ENCODE assay signal across 14 cellular contexts in the genomic region with DNA sequence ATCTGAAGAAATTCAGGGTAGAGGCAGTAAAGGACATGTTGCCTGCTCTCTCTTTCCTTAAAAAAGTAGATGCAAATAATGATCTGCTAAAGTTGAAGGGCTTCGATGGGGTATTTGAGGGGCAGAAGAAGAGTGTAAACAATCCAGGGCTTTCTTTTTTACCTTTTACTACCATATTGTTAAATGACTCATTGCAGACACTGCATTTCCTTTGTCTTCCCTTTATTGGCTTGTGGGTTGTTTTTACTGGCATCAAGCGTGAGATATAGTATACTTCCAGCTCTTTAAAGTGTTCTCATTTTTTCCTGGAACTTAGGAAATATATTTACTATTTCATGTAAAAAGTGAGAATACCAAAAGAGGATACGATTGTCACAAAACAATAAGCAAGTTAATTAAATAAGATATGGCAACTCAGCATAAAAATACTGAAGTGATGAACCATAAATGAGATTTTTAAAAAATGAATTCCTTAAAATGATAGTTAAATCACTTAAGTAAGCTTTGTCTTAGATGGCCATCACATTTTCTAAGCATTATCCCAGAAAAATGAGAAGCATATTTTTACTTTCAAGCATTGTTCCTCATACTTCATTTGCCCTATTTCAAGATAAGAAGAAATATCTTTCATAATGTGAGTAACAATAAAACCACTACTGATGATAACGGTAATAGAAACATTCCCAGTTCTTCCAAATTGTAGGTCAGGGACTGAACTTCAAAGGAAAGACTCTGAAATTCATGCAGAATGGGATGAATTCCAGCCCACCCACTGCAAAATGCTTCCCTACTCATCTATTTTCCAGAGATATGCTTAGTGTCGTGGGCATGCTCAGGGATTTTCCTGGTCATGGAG.
DNase-seq lines count a peak whose midpoint lies in the region; ATAC-seq, FAIRE-seq and TF ChIP-seq lines count a peak whose summit lies in the region.
"Had no signal": no experiment of that assay in that cellular context is flagged by ENCODE, and none has a peak within 500 bp of the region (broad histone marks: within the 10 kb centered on the region; RNA-seq: fewer than 3 reads in every experiment).

No MANE protein-coding gene starts in this region.

- no peak for TF ChIP-seq POLR2A in H1 (IDR thresholded peaks at IDR 0.05; ENCODE audit: control extremely low read depth in 1 of 2, low read depth in 2 of 2, low read length in 2 of 2)

- H2BK12ac ChIP-seq in H1 (ENCODE audit: low read depth, low read length), result no peak overlapping the region

- no peak overlapping the region for H3K4ac ChIP-seq in H1 (replicated peaks; ENCODE audit: insufficient read length, low read depth, low read length)

- no peak overlapping the region for H3K56ac ChIP-seq in H1 (replicated peaks; ENCODE audit: insufficient read length, low read depth, low read length)

- no peak for FAIRE-seq in H1 (lab: Jason Lieb, UNC)

- H4K8ac ChIP-seq in H1 (ENCODE audit: extremely low read depth, insufficient read depth, low read length), result no peak overlapping the region

- ATAC-seq in stimulated activated naive CD8-positive, alpha-beta T cell treated with anti-CD3 and anti-CD28 coated beads, Interleukin-15, Interleukin-2, amounts not matched to agents 100 U/mL and 50 U/mL, for 24 hours, result peak; percentile 40
- no peak for ATAC-seq in GM19395 (IDR thresholded peaks at IDR 0.05; ENCODE audit: unreplicated experiment)
- no peak for ATAC-seq in HG03378 (IDR thresholded peaks at IDR 0.05; ENCODE audit: unreplicated experiment)

- no peak overlapping the region for H2BK120ac ChIP-seq in H1 (replicated peaks; ENCODE audit: low read depth, low read length)

- H3K36me3 Mint-ChIP-seq in activated naive CD4-positive, alpha-beta T cell treated with anti-CD3 and anti-CD28 coated beads for 36 hours (ENCODE audit: low read depth), result no peaks in the 10 kb centered on the region

- no peak overlapping the region for H3K4me3 ChIP-seq in H1 (ENCODE audit: extremely low read depth in 1 of 4, insufficient read depth in 2 of 4, low read depth in 3 of 4, low read length in 4 of 4)
- H3K4me3 ChIP-seq: ascending aorta, skin epidermis had no signal

- no peaks in the 10 kb centered on the region for H3K27me3 Mint-ChIP-seq in activated naive CD4-positive, alpha-beta T cell treated with anti-CD3 and anti-CD28 coated beads for 36 hours (ENCODE audit: low read depth)

- no peak overlapping the region for H2AK5ac ChIP-seq in H1 (ENCODE audit: low read depth, low read length)

- no peak for TF ChIP-seq CTCF in H1 (IDR thresholded peaks at IDR 0.05; ENCODE audit: control extremely low read depth in 1 of 3, insufficient read depth in 1 of 3, low read depth in 1 of 3, low read length in 3 of 3)

- no peak overlapping the region for H3K9ac ChIP-seq in H1 (replicated peaks in 1 of 4; ENCODE audit: extremely low read depth in 1 of 4, low read depth in 3 of 4, low read length in 3 of 4)

- peak overlapping the region; percentile 85; the same call in 1 of the 2 replicates for H2AFZ ChIP-seq in H1 (ENCODE audit: low read length)

- peaks cover 57% of the 10 kb centered on the region for H3K4me1 Mint-ChIP-seq in activated naive CD4-positive, alpha-beta T cell treated with anti-CD3 and anti-CD28 coated beads for 36 hours (ENCODE audit: low read depth)

- H2BK20ac ChIP-seq in H1 (ENCODE audit: low read length), result no peak overlapping the region

- H3K9me3 ChIP-seq in H1 (ENCODE audit: insufficient read depth in 2 of 2, low read depth in 1 of 2, low read length in 1 of 2), result no peaks in the 10 kb centered on the region
- H3K9me3 ChIP-seq: ascending aorta had no signal

- no peak overlapping the region for H3K23ac ChIP-seq in H1 (ENCODE audit: insufficient read length)

- POLR2A ChIA-PET in H1 (lab: Charles Lee; ENCODE audit: partially characterized antibody), result no interaction called here

- DNase-seq in activated naive CD4-positive, alpha-beta T cell treated with anti-CD3 and anti-CD28 coated beads for 36 hours, result no peak
- DNase-seq in activated naive CD4-positive, alpha-beta T cell treated with Interleukin-2 at 50 U/mL for 16 hours, result no peak
- DNase-seq in SW480 (ENCODE audit: low spot score), result peak; percentile 43
- DNase-seq in H1 (ENCODE audit: low read depth in 1 of 2, low spot score in 2 of 2), result no peak
- no peak for DNase-seq in stimulated activated naive CD8-positive, alpha-beta T cell treated with anti-CD3 and anti-CD28 coated beads, Interleukin-15, Interleukin-2, amounts not matched to agents 100 U/mL and 50 U/mL, for 24 hours
- no peak for DNase-seq in GM19240 (ENCODE audit: insufficient read length, low spot score)
- DNase-seq: foreskin melanocyte, mesenchymal stem cell, NCI-H1105, WERI-Rb-1 had no signal

- no peak for TF ChIP-seq RAD21 in H1 (IDR thresholded peaks at IDR 0.05 in 1 of 2, conservative IDR thresholded peaks at IDR 0.05 in 1 of 2; ENCODE audit: low read depth in 2 of 2, low read length in 2 of 2)

- H3K9me3 Mint-ChIP-seq in activated naive CD4-positive, alpha-beta T cell treated with anti-CD3 and anti-CD28 coated beads for 36 hours, result no peaks in the 10 kb centered on the region

- H2BK5ac ChIP-seq in H1 (ENCODE audit: low read depth, low read length), result no peak overlapping the region

- H3K18ac ChIP-seq in H1 (ENCODE audit: extremely low read depth, low read length), result no peak overlapping the region

- intact Hi-C loops in activated naive CD4-positive, alpha-beta T cell treated with anti-CD3 and anti-CD28 coated beads for 36 hours (cut with micrococcal nuclease), result loop anchor here (2.0 to 5.0 kb wide), 3 partner anchors 324 to 1424 kb away; no protein-coding TSS in a partner anchor

- H4K91ac ChIP-seq in H1 (replicated peaks; ENCODE audit: insufficient read length, low read length), result no peak overlapping the region

- H3K79me1 ChIP-seq in H1 (ENCODE audit: low read depth, low read length), result no peaks in the 10 kb centered on the region

- H3K4me1 ChIP-seq in H1 (replicated peaks in 1 of 4; ENCODE audit: control insufficient read depth in 3 of 4, insufficient read depth in 4 of 4, low read length in 3 of 4), result no peaks in the 10 kb centered on the region
- H3K4me1 ChIP-seq: ascending aorta had no signal

- H3K23me2 ChIP-seq in H1 (ENCODE audit: low read depth, low read length), result no peaks in the 10 kb centered on the region

- H3K27ac Mint-ChIP-seq in activated naive CD4-positive, alpha-beta T cell treated with anti-CD3 and anti-CD28 coated beads for 36 hours, result peak overlapping the region; percentile 67

- H2BK15ac ChIP-seq in H1 (ENCODE audit: low read length), result no peak overlapping the region

- H3K4me3 Mint-ChIP-seq in activated naive CD4-positive, alpha-beta T cell treated with anti-CD3 and anti-CD28 coated beads for 36 hours, result peak overlapping the region; percentile 45

- no peak overlapping the region for H3K4me2 ChIP-seq in H1 (ENCODE audit: insufficient read depth in 1 of 2, low read depth in 2 of 2, low read length in 2 of 2)

- no peak overlapping the region for H4K5ac ChIP-seq in H1 (ENCODE audit: insufficient read length, low read depth, low read length)

- WGBS in H1 (ENCODE audit: extremely low coverage in 1 of 2, insufficient coverage in 1 of 2, insufficient read length in 1 of 2, insufficient replicate concordance in 2 of 2, low coverage in 1 of 2, low lambda C conversion rate in 2 of 2, missing lambda C conversion rate in 1 of 2), 2 experiments, result 77% methylated on average over 5 of the region's 5 CpGs; no CpG with 5 or more reads in 1 of the 2 experiments

- H3K27ac ChIP-seq in H1 (ENCODE audit: low read depth, low read length), result no peak overlapping the region
- H3K27ac ChIP-seq: ascending aorta, skin epidermis, WERI-Rb-1 had no signal

- H3K14ac ChIP-seq in H1 (ENCODE audit: insufficient read length), result no peak overlapping the region

- no peaks in the 10 kb centered on the region for H3K79me2 ChIP-seq in H1 (ENCODE audit: control insufficient read depth in 1 of 2, insufficient read depth in 2 of 2, low read length in 2 of 2)

- H3K36me3 ChIP-seq in H1 (ENCODE audit: control insufficient read depth in 2 of 4, insufficient read depth in 4 of 4, low read length in 3 of 4), result no peaks in the 10 kb centered on the region
- H3K36me3 ChIP-seq: ascending aorta, WERI-Rb-1 had no signal

- no peak for TF ChIP-seq EP300 in H1 (IDR thresholded peaks at IDR 0.05; ENCODE audit: borderline replicate concordance in 1 of 2, low read depth in 2 of 2, low read length in 2 of 2)

- no peaks in the 10 kb centered on the region for H4K20me1 ChIP-seq in H1 (replicated peaks in 1 of 2; ENCODE audit: control insufficient read depth in 1 of 2, insufficient read depth in 2 of 2, low read length in 2 of 2)

- H3K27me3 ChIP-seq in H1 (replicated peaks in 1 of 4; ENCODE audit: control insufficient read depth in 3 of 4, extremely low read depth in 1 of 4, insufficient read depth in 3 of 4, low read length in 3 of 4), result no peaks in the 10 kb centered on the region; a peak in 1 of 7 replicates
- H3K27me3 ChIP-seq: ascending aorta had no signal

- CTCF ChIA-PET in activated naive CD4-positive, alpha-beta T cell treated with anti-CD3 and anti-CD28 coated beads for 36 hours (lab: Charles Lee), result interaction anchor here (1.5 to 5.2 kb wide), 3 partner anchors 9 to 82 kb away, joined by 5 to 18 read pairs (median 7); no protein-coding TSS in a partner anchor
- CTCF ChIA-PET in H1 (lab: Charles Lee; ENCODE audit: partially characterized antibody), result interaction anchor here (0.7 kb wide), 1 partner anchor 13 kb away, joined by 3 read pairs; no protein-coding TSS in a partner anchor

TF ChIP-seq in H1, 55 proteins besides CTCF, POLR2A, EP300 and RAD21:
- TF ChIP-seq CREB1 (IDR thresholded peaks at IDR 0.05), result no peak
- TF ChIP-seq SP4 (IDR thresholded peaks at IDR 0.05; ENCODE audit: low read length), result no peak
- no peak for TF ChIP-seq SIN3A (conservative IDR thresholded peaks at IDR 0.05 in 1 of 2, IDR thresholded peaks at IDR 0.05 in 1 of 2; ENCODE audit: low read depth in 1 of 2, low read length in 2 of 2)
